In genomic region chr12:32125455-32126084, GRCh38 we compare ENCODE assay signal across 1 cellular context.
TF ChIP-seq lines count a peak whose summit lies in the region.

No MANE protein-coding gene starts in this region.

TF ChIP-seq in endothelial cell of umbilical vein, 7 proteins besides CTCF, POLR2A, EP300 and RAD21:
- no peak for TF ChIP-seq EZH2 (IDR thresholded peaks at IDR 0.05; ENCODE audit: borderline replicate concordance, low read depth, low read length, severe bottlenecking)
- no peak for TF ChIP-seq MAX (IDR thresholded peaks at IDR 0.05; ENCODE audit: insufficient read depth, insufficient read length)
